In the genomic region with DNA sequence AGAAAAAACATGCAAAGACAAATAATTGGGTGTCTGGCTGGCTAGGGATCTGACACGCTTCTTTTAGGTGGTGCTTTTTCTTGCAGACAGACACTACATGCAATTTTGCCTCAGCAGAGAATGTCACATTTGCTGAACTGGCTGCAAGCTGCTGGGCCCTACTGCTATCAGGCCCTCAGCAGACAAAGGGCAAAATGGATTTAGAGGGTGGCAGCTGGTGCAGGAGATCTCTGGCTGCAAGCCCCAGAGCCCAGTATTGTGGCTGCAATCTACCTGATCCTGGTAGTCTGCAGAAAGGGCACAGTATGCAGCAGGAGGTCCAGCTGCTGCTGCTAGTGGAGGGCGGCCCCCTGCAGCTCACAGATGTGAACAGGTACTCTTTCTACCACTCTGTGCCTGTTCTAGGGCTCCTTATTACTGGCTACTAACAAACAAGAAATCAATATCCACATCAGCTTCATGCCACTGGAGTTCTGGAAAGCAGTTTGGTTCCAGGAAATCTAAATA, we compare ENCODE assay signal across 25 cellular contexts.
A peak's percentile ranks its signal among the peaks of the same experiment; 100 is the strongest.
DNase-seq lines count a peak whose midpoint lies in the region; ATAC-seq and TF ChIP-seq lines count a peak whose summit lies in the region.
"Had no signal": no experiment of that assay in that cellular context is flagged by ENCODE, and none has a peak within 500 bp of the region (broad histone marks: within the 10 kb centered on the region; RNA-seq: fewer than 3 reads in every experiment).

No MANE protein-coding gene starts in this region.

- CTCF ChIA-PET in CD4-positive, alpha-beta memory T cell (lab: Charles Lee; ENCODE audit: partially characterized antibody) = no interaction called here

- H3K4me3 Mint-ChIP-seq in CD4-positive, alpha-beta memory T cell = no peak overlapping the region
- no peak overlapping the region for H3K4me3 Mint-ChIP-seq in CD14-positive monocyte
- H3K4me3 Mint-ChIP-seq: activated CD4-positive, alpha-beta T cell treated with anti-CD3 and anti-CD28 coated beads, Interleukin-2, amount 10 ng/mL, durations not matched to agents 24 days and 14 days; activated naive CD8-positive, alpha-beta T cell; HFFc6; naive thymus-derived CD4-positive, alpha-beta T cell; type B pancreatic cell had no signal

- no peak overlapping the region for H3K4me3 ChIP-seq in CD4-positive, alpha-beta memory T cell (ENCODE audit: low read length in 2 of 2)
- H3K4me3 ChIP-seq: BLaER1 treated with 17β-estradiol and CSF1 and Interleukin-3, amounts not matched to agents 10 nM and 100 nM; heart right ventricle; ovary had no signal

- intact Hi-C loops in CD4-positive, alpha-beta memory T cell (cut with micrococcal nuclease) = no loop called here
- intact Hi-C loops in CD14-positive monocyte (cut with micrococcal nuclease) = no loop called here

- no peaks in the 10 kb centered on the region for H3K27me3 Mint-ChIP-seq in CD4-positive, alpha-beta memory T cell
- no peaks in the 10 kb centered on the region for H3K27me3 Mint-ChIP-seq in CD14-positive monocyte (ENCODE audit: low read depth in 3 of 3)
- H3K27me3 Mint-ChIP-seq: activated CD4-positive, alpha-beta T cell treated with anti-CD3 and anti-CD28 coated beads, Interleukin-2, amount 10 ng/mL, durations not matched to agents 24 days and 14 days; activated naive CD8-positive, alpha-beta T cell; naive thymus-derived CD4-positive, alpha-beta T cell; type B pancreatic cell had no signal

- peak; percentile 41 for DNase-seq in D341Med (ENCODE audit: low spot score)
- peak; percentile 75 for DNase-seq in NCI-H146 (lab: John Stamatoyannopoulos, UW)
- DNase-seq in NCI-H345 treated with DMSO at 0.1 percent for 48 hours (lab: John Stamatoyannopoulos, UW; ENCODE audit: unreplicated experiment) = peak; percentile 33
- peak; percentile 61 for DNase-seq in cerebellum (ENCODE audit: low spot score)
- no peak for DNase-seq in CD4-positive, alpha-beta memory T cell
- no peak for DNase-seq in CD14-positive monocyte (ENCODE audit: low spot score)
- no peak for DNase-seq in SKM-1 treated with dmso at 0.1 percent for 144 hours (lab: John Stamatoyannopoulos, UW; ENCODE audit: unreplicated experiment)
- DNase-seq: activated CD4-positive, alpha-beta T cell treated with anti-CD3 and anti-CD28 coated beads, Interleukin-2, amount 10 ng/mL, durations not matched to agents 24 days and 14 days; central memory CD4-positive, alpha-beta T cell; foreskin fibroblast; GF-D8; heart right ventricle; HFFc6; naive thymus-derived CD4-positive, alpha-beta T cell; NCI-H2081 treated with DMSO at 0.1 percent for 48 hours; ovary; right cardiac atrium; stimulated activated CD8-positive, alpha-beta memory T cell treated with anti-CD3 and anti-CD28 coated beads, Interleukin-4, amount 100 ng/mL, for 48 hours; T-helper 2 cell had no signal

- peaks cover 0 to 10% (median 3%) of the 10 kb centered on the region in 8 donors for H3K9me3 Mint-ChIP-seq in CD4-positive, alpha-beta memory T cell
- H3K9me3 Mint-ChIP-seq in CD14-positive monocyte = peaks cover 2 to 15% (median 6%) of the 10 kb centered on the region in 7 donors
- H3K9me3 Mint-ChIP-seq: activated CD4-positive, alpha-beta T cell treated with anti-CD3 and anti-CD28 coated beads, Interleukin-2, amount 10 ng/mL, durations not matched to agents 24 days and 14 days; type B pancreatic cell had no signal

- TF ChIP-seq CTCF in CD14-positive monocyte (IDR thresholded peaks at IDR 0.05) = no peak

- no peaks in the 10 kb centered on the region for H3K27me3 ChIP-seq in CD4-positive, alpha-beta memory T cell (ENCODE audit: insufficient read depth, low read length)
- H3K27me3 ChIP-seq: BLaER1 treated with 17β-estradiol and CSF1 and Interleukin-3, amounts not matched to agents 10 nM and 100 nM; heart right ventricle; ovary had no signal

- no peak overlapping the region for H3K27ac ChIP-seq in CD4-positive, alpha-beta memory T cell (ENCODE audit: low read depth, low read length)
- H3K27ac ChIP-seq: BLaER1 treated with 17β-estradiol and CSF1 and Interleukin-3, amounts not matched to agents 10 nM and 100 nM; heart right ventricle; KMS-11; ovary had no signal

- peaks cover 0 to 5% (median under 1%) of the 10 kb centered on the region in 4 donors for H3K4me1 Mint-ChIP-seq in CD4-positive, alpha-beta memory T cell
- H3K4me1 Mint-ChIP-seq in CD14-positive monocyte = no peaks in the 10 kb centered on the region
- H3K4me1 Mint-ChIP-seq: activated CD4-positive, alpha-beta T cell treated with anti-CD3 and anti-CD28 coated beads, Interleukin-2, amount 10 ng/mL, durations not matched to agents 24 days and 14 days had no signal

- H3K36me3 Mint-ChIP-seq in CD4-positive, alpha-beta memory T cell = no peaks in the 10 kb centered on the region
- no peaks in the 10 kb centered on the region for H3K36me3 Mint-ChIP-seq in CD14-positive monocyte
- H3K36me3 Mint-ChIP-seq: activated naive CD8-positive, alpha-beta T cell; naive thymus-derived CD4-positive, alpha-beta T cell; type B pancreatic cell had no signal

- H3K36me3 ChIP-seq in CD4-positive, alpha-beta memory T cell (ENCODE audit: insufficient read depth, low read length) = no peaks in the 10 kb centered on the region
- H3K36me3 ChIP-seq: BLaER1 treated with 17β-estradiol and CSF1 and Interleukin-3, amounts not matched to agents 10 nM and 100 nM; heart right ventricle; ovary had no signal

- no peak for ATAC-seq in HG02981 (IDR thresholded peaks at IDR 0.05; ENCODE audit: unreplicated experiment)
- ATAC-seq: heart right ventricle; left lobe of liver; naive thymus-derived CD4-positive, alpha-beta T cell; right cardiac atrium had no signal

- H3K4me1 ChIP-seq in CD4-positive, alpha-beta memory T cell (ENCODE audit: insufficient read depth, low read length) = no peaks in the 10 kb centered on the region
- H3K4me1 ChIP-seq: heart right ventricle had no signal

- no peaks in the 10 kb centered on the region for H3K9me3 ChIP-seq in CD4-positive, alpha-beta memory T cell (ENCODE audit: control insufficient read depth in 1 of 2, low read length in 2 of 2)
- H3K9me3 ChIP-seq: heart right ventricle, ovary had no signal

- H3K27ac Mint-ChIP-seq in CD4-positive, alpha-beta memory T cell = no peak overlapping the region
- H3K27ac Mint-ChIP-seq in CD14-positive monocyte = no peak overlapping the region
- H3K27ac Mint-ChIP-seq: activated CD4-positive, alpha-beta T cell treated with anti-CD3 and anti-CD28 coated beads, Interleukin-2, amount 10 ng/mL, durations not matched to agents 24 days and 14 days; activated naive CD8-positive, alpha-beta T cell; HFFc6; naive thymus-derived CD4-positive, alpha-beta T cell; type B pancreatic cell had no signal

- POLR2A ChIA-PET in CD4-positive, alpha-beta memory T cell (lab: Charles Lee; ENCODE audit: partially characterized antibody) = no interaction called here

Comparison
In these comparisons a context has a peak if more than half of its experiments do, and no peak if none do; other contexts are left out.
1. DNase-seq: peak in D341Med (single experiment), NCI-H146 (single experiment), NCI-H345 treated with DMSO at 0.1 percent for 48 hours (single experiment) and cerebellum (single experiment); none in CD4-positive, alpha-beta memory T cell (0 of 5), CD14-positive monocyte (single experiment) and SKM-1 treated with dmso at 0.1 percent for 144 hours (single experiment).